ENCODE assay signal across 8 cellular contexts in the genomic region with DNA sequence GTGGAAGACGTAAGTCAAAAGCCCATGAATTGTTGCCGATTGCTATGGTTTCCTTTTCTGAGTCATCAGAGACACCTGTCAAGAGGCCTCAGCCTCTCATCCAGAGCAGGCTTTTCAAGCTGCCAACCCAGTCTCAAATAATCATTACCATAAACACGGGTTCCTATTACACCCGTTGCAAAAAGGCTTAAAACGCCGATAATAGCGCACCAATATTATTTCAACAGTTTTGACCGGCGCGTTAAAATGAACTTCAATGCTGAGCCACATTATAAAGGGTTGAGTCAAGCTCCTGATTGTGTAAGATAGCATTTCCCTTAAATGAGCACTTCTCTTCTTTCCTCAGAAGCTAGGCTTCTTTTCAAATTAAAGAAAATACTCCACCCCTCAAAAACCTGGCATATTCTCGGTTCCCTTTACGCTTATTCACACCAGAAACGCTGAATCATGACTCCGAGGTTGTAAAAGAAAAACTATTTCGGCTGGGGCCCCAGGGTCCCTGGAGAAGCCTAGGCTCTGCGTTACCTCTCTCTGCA. TPM values are rescaled to one million over a fixed set of nuclear protein-coding genes. Genes with fewer than 3 reads are reported as not detected.
DNase-seq lines count a peak whose midpoint lies in the region; ATAC-seq, FAIRE-seq and TF ChIP-seq lines count a peak whose summit lies in the region.

No MANE protein-coding gene starts in this region.

- H3K9me3 Mint-ChIP-seq in brain: peaks cover 4 to 16% (median 9%) of the 10 kb centered on the region in 5 experiments

- CTCF ChIA-PET in HEK293 (lab: Yijun Ruan, JAX): interaction anchor here (0.6 to 1.0 kb wide), 2 partner anchors 203 to 229 kb away, joined by 3 read pairs; no protein-coding TSS in a partner anchor

- peak; percentile 58 for DNase-seq in NCI-H1105 (lab: John Stamatoyannopoulos, UW)
- no peak for DNase-seq in suprapubic skin (ENCODE audit: low spot score in 2 of 2)
- DNase-seq in D721Med (ENCODE audit: insufficient read length, low spot score): no peak
- DNase-seq in islet precursor cell: no peak

- H3K27me3 Mint-ChIP-seq in brain: peaks cover 10% of the 10 kb centered on the region

- no peak for FAIRE-seq in D721Med (lab: Jason Lieb, UNC)

- H3K36me3 ChIP-seq in HEK293 (ENCODE audit: control insufficient read depth in 2 of 2, insufficient read depth in 1 of 2, low read length in 2 of 2) (no peaks in the 10 kb centered on the region), suprapubic skin (no peaks in the 10 kb centered on the region)

- peak overlapping the region; percentile 48 to 95 (median 94) for H3K27ac Mint-ChIP-seq in brain

- H3K9me3 ChIP-seq in HEK293 (ENCODE audit: control insufficient read depth, insufficient read depth, low read depth, low read length) (no peaks in the 10 kb centered on the region; the same call in 1 of the 2 replicates), suprapubic skin (no peaks in the 10 kb centered on the region)

- H3K36me3 Mint-ChIP-seq in brain: peaks cover 26% of the 10 kb centered on the region

- peak overlapping the region; percentile 91 to 96 (median 94) for H3K4me3 Mint-ChIP-seq in brain

- POLR2A ChIA-PET in HEK293 (lab: Yijun Ruan, JAX): interaction anchor here (0.5 to 0.9 kb wide), 2 partner anchors 19 to 1014 kb away, joined by 3 to 4 read pairs; no protein-coding TSS in a partner anchor

- WGBS in suprapubic skin: 4% methylated on average over 16 of the region's 16 CpGs

- H3K4me1 ChIP-seq in HEK293 (ENCODE audit: control insufficient read depth, insufficient read depth, low read length) (peaks cover 4% of the 10 kb centered on the region), suprapubic skin (peaks cover 33% of the 10 kb centered on the region)

- H3K27ac ChIP-seq in HEK293 (ENCODE audit: extremely low read depth, low read depth, low read length) (peak overlapping the region; percentile 88), layer of hippocampus (ENCODE audit: low read depth, low read length) (peak overlapping the region; percentile 63), suprapubic skin (peak overlapping the region; percentile 88)

- TF ChIP-seq EP300 in suprapubic skin (IDR thresholded peaks at IDR 0.05): no peak

- no peak for TF ChIP-seq POLR2A in suprapubic skin (IDR thresholded peaks at IDR 0.05)

- H3K4me1 Mint-ChIP-seq in brain: peaks cover 44% of the 10 kb centered on the region

- TF ChIP-seq CTCF in HEK293 (tag by site-specific recombination; IDR thresholded peaks at IDR 0.05): no peak
- no peak for TF ChIP-seq CTCF in brain (conservative IDR thresholded peaks at IDR 0.05)
- no peak for TF ChIP-seq CTCF in suprapubic skin (IDR thresholded peaks at IDR 0.05)
- no peak for TF ChIP-seq CTCF in D721Med (IDR thresholded peaks at IDR 0.05; ENCODE audit: insufficient read depth, missing control alignments)

- H3K4me3 ChIP-seq in HEK293 (ENCODE audit: low read depth, low read length) (peak overlapping the region; percentile 53), suprapubic skin (peak overlapping the region; percentile 80)

- H3K27me3 ChIP-seq in layer of hippocampus (ENCODE audit: control insufficient read depth, insufficient read depth, low read length): no peaks in the 10 kb centered on the region
- peaks cover 15% of the 10 kb centered on the region for H3K27me3 ChIP-seq in suprapubic skin

- ATAC-seq in GM18867 (IDR thresholded peaks at IDR 0.05; ENCODE audit: unreplicated experiment): peak; percentile 86

TF ChIP-seq in HEK293, 187 proteins besides CTCF, POLR2A, EP300 and RAD21 (continues in another document):
- TF ChIP-seq ZNF335 (tag by site-specific recombination; conservative IDR thresholded peaks at IDR 0.05) (peak; percentile 55), ZNF184 (tag by site-specific recombination; IDR thresholded peaks at IDR 0.05) (no peak), GLI2 (tag by site-specific recombination; IDR thresholded peaks at IDR 0.05; ENCODE audit: borderline replicate concordance, low read depth) (no peak), ZNF785 (tag by site-specific recombination; IDR thresholded peaks at IDR 0.05) (no peak), SCRT1 (tag by site-specific recombination; IDR thresholded peaks at IDR 0.05; ENCODE audit: borderline replicate concordance) (0 out of 2 replicates have a peak, but pooled peaks have one; percentile 12), MZF1 (tag by site-specific recombination; IDR thresholded peaks at IDR 0.05; ENCODE audit: borderline replicate concordance) (no peak), ZNF677 (tag by site-specific recombination; IDR thresholded peaks at IDR 0.05) (no peak), TRIM28 (IDR thresholded peaks at IDR 0.05; ENCODE audit: borderline replicate concordance, low read length) (0 out of 2 replicates have a peak, but pooled peaks have one; percentile 28), KLF7 (tag by site-specific recombination; IDR thresholded peaks at IDR 0.05; ENCODE audit: borderline replicate concordance) (no peak), SP7 (tag by site-specific recombination; IDR thresholded peaks at IDR 0.05) (peak; percentile 97), ZNF174 (tag by site-specific recombination; IDR thresholded peaks at IDR 0.05) (no peak), ZBTB8A (tag by site-specific recombination; IDR thresholded peaks at IDR 0.05) (no peak), KLF1 (tag by site-specific recombination; IDR thresholded peaks at IDR 0.05) (no peak)
- TF ChIP-seq, protein P1, sequence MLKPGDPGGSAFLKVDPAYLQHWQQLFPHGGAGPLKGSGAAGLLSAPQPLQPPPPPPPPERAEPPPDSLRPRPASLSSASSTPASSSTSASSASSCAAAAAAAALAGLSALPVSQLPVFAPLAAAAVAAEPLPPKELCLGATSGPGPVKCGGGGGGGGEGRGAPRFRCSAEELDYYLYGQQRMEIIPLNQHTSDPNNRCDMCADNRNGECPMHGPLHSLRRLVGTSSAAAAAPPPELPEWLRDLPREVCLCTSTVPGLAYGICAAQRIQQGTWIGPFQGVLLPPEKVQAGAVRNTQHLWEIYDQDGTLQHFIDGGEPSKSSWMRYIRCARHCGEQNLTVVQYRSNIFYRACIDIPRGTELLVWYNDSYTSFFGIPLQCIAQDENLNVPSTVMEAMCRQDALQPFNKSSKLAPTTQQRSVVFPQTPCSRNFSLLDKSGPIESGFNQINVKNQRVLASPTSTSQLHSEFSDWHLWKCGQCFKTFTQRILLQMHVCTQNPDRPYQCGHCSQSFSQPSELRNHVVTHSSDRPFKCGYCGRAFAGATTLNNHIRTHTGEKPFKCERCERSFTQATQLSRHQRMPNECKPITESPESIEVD (tag by site-specific recombination; IDR thresholded peaks at IDR 0.05): peak; percentile 73
- TF ChIP-seq, protein P2, sequence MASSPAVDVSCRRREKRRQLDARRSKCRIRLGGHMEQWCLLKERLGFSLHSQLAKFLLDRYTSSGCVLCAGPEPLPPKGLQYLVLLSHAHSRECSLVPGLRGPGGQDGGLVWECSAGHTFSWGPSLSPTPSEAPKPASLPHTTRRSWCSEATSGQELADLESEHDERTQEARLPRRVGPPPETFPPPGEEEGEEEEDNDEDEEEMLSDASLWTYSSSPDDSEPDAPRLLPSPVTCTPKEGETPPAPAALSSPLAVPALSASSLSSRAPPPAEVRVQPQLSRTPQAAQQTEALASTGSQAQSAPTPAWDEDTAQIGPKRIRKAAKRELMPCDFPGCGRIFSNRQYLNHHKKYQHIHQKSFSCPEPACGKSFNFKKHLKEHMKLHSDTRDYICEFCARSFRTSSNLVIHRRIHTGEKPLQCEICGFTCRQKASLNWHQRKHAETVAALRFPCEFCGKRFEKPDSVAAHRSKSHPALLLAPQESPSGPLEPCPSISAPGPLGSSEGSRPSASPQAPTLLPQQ (tag by site-specific recombination; IDR thresholded peaks at IDR 0.05): peak; percentile 78
- TF ChIP-seq, protein P3, sequence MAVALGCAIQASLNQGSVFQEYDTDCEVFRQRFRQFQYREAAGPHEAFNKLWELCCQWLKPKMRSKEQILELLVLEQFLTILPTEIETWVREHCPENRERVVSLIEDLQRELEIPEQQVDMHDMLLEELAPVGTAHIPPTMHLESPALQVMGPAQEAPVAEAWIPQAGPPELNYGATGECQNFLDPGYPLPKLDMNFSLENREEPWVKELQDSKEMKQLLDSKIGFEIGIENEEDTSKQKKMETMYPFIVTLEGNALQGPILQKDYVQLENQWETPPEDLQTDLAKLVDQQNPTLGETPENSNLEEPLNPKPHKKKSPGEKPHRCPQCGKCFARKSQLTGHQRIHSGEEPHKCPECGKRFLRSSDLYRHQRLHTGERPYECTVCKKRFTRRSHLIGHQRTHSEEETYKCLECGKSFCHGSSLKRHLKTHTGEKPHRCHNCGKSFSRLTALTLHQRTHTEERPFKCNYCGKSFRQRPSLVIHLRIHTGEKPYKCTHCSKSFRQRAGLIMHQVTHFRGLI (tag by site-specific recombination; IDR thresholded peaks at IDR 0.05): no peak; the same call in 1 of the 2 replicates
- TF ChIP-seq, protein P4, sequence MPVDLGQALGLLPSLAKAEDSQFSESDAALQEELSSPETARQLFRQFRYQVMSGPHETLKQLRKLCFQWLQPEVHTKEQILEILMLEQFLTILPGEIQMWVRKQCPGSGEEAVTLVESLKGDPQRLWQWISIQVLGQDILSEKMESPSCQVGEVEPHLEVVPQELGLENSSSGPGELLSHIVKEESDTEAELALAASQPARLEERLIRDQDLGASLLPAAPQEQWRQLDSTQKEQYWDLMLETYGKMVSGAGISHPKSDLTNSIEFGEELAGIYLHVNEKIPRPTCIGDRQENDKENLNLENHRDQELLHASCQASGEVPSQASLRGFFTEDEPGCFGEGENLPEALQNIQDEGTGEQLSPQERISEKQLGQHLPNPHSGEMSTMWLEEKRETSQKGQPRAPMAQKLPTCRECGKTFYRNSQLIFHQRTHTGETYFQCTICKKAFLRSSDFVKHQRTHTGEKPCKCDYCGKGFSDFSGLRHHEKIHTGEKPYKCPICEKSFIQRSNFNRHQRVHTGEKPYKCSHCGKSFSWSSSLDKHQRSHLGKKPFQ (tag by site-specific recombination; IDR thresholded peaks at IDR 0.05): peak; percentile 80

RNA-seq across cellular contexts. Expression of a gene that starts 1.4 kb away (rescaled TPM):
- polyA plus RNA-seq in brain (ENCODE audit: insufficient read depth, low read depth, low replicate concordance): 5.4 TPM
- 10 to 100 TPM; 11.0 to 25.8 (median 19.5) TPM for total RNA-seq in suprapubic skin
